In the genomic region with DNA sequence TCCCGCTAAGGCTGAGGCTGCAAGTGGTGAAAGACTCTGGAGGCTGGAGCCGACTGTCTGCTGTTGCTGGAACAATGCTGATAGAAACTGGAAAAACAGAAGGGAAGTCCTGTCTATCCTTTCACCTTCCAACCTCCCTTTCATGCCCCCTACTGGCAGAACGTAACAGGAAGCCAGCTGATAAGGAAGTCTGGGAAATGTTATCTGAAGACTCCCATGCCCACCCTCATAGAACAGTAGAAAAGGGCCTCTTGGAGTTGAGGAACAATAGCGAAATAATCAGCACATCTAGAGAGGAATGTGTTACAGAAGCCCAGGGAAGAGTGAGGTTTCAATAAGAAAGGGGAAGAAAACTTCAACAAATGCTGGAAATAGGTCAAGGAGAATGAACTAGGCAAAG, we compare ENCODE assay signal across 1 cellular context.
TF ChIP-seq lines count a peak whose summit lies in the region.

No MANE protein-coding gene starts in this region.

TF ChIP-seq in SK-N-SH treated with all-trans-retinoic acid at 6 μM for 48 hours, 23 proteins besides CTCF, POLR2A, EP300 and RAD21 (continued from another document):
- TF ChIP-seq, protein P1, sequence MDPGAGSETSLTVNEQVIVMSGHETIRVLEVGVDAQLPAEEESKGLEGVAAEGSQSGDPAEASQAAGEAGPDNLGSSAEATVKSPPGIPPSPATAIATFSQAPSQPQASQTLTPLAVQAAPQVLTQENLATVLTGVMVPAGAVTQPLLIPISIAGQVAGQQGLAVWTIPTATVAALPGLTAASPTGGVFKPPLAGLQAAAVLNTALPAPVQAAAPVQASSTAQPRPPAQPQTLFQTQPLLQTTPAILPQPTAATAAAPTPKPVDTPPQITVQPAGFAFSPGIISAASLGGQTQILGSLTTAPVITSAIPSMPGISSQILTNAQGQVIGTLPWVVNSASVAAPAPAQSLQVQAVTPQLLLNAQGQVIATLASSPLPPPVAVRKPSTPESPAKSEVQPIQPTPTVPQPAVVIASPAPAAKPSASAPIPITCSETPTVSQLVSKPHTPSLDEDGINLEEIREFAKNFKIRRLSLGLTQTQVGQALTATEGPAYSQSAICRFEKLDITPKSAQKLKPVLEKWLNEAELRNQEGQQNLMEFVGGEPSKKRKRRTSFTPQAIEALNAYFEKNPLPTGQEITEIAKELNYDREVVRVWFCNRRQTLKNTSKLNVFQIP (CRISPR knock-in tag; IDR thresholded peaks at IDR 0.05; ENCODE audit: borderline replicate concordance, low read depth): no peak
- no peak for TF ChIP-seq TOX (CRISPR knock-in tag; IDR thresholded peaks at IDR 0.05; ENCODE audit: borderline replicate concordance)
- no peak for TF ChIP-seq ZFP3 (CRISPR knock-in tag; IDR thresholded peaks at IDR 0.05)
- TF ChIP-seq, protein P2, sequence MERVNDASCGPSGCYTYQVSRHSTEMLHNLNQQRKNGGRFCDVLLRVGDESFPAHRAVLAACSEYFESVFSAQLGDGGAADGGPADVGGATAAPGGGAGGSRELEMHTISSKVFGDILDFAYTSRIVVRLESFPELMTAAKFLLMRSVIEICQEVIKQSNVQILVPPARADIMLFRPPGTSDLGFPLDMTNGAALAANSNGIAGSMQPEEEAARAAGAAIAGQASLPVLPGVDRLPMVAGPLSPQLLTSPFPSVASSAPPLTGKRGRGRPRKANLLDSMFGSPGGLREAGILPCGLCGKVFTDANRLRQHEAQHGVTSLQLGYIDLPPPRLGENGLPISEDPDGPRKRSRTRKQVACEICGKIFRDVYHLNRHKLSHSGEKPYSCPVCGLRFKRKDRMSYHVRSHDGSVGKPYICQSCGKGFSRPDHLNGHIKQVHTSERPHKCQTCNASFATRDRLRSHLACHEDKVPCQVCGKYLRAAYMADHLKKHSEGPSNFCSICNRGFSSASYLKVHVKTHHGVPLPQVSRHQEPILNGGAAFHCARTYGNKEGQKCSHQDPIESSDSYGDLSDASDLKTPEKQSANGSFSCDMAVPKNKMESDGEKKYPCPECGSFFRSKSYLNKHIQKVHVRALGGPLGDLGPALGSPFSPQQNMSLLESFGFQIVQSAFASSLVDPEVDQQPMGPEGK (CRISPR knock-in tag; IDR thresholded peaks at IDR 0.05; ENCODE audit: borderline replicate concordance): no peak
